Comparison of ENCODE assay signal across 16 cellular contexts in genomic region chr2:62309081-62309464, GRCh38.
DNase-seq lines count a peak whose midpoint lies in the region; ATAC-seq and TF ChIP-seq lines count a peak whose summit lies in the region.
"Had no signal": no experiment of that assay in that cellular context is flagged by ENCODE, and none has a peak within 500 bp of the region (broad histone marks: within the 10 kb centered on the region; RNA-seq: fewer than 3 reads in every experiment).

No MANE protein-coding gene starts in this region.

- H4K20me1 ChIP-seq in mammary epithelial cell (ENCODE audit: insufficient read depth, low read length), result no peaks in the 10 kb centered on the region

- H3K27me3 ChIP-seq in CD8-positive, alpha-beta T cell (ENCODE audit: insufficient read depth, low read length), result no peaks in the 10 kb centered on the region
- no peaks in the 10 kb centered on the region for H3K27me3 ChIP-seq in mammary epithelial cell (ENCODE audit: insufficient read depth, low read length)
- no peaks in the 10 kb centered on the region for H3K27me3 ChIP-seq in psoas muscle (ENCODE audit: insufficient read depth in 3 of 3, low read length in 2 of 3)
- H3K27me3 ChIP-seq: sigmoid colon, tibial artery had no signal

- no peak for DNase-seq in CD8-positive, alpha-beta T cell
- no peak for DNase-seq in mammary epithelial cell
- DNase-seq in psoas muscle, result no peak
- DNase-seq in NCI-H748 (lab: John Stamatoyannopoulos, UW; ENCODE audit: unreplicated experiment), result no peak
- no peak for DNase-seq in NCI-H2227 (lab: John Stamatoyannopoulos, UW; ENCODE audit: unreplicated experiment)
- no peak for DNase-seq in islet precursor cell
- DNase-seq: DMS79 treated with DMSO at 0.1 percent for 48 hours; NCI-H1092; NK-92 treated with Interleukin-12 subunit alpha and Interleukin-12 subunit beta, amount 100 ng/mL, for 24 hours; SHP77; sigmoid colon; tibial artery had no signal

- no peak overlapping the region for H3K4me2 ChIP-seq in mammary epithelial cell (ENCODE audit: insufficient read depth, low read depth, low read length)

- 50% methylated on average over 1 of the region's 1 CpG for WGBS in mammary epithelial cell (ENCODE audit: low coverage, missing lambda C conversion rate)
- 86 to 93% (median 93%) methylated on average over 1 of the region's 1 CpG for WGBS in psoas muscle, 3 donors

- BruUV-seq in mammary epithelial cell (replicated peaks; lab: Mats Ljungman, UMichigan), result no TSS peak

- H3K36me3 Mint-ChIP-seq in CD8-positive, alpha-beta T cell, result no peaks in the 10 kb centered on the region
- H3K36me3 Mint-ChIP-seq in IgD-negative memory B cell, result no peaks in the 10 kb centered on the region
- H3K36me3 Mint-ChIP-seq: brain had no signal

- no peaks in the 10 kb centered on the region for H3K27me3 Mint-ChIP-seq in CD8-positive, alpha-beta T cell (ENCODE audit: low read depth)
- no peaks in the 10 kb centered on the region for H3K27me3 Mint-ChIP-seq in IgD-negative memory B cell

- peak overlapping the region; percentile 77 for H2AFZ ChIP-seq in mammary epithelial cell (ENCODE audit: low read depth, low read length)

- dilution Hi-C loops in mammary epithelial cell (cut with HindIII; ENCODE audit: low sequenced_read_pairs), result no loop called here

- peak overlapping the region; percentile 95 for H3K27ac Mint-ChIP-seq in CD8-positive, alpha-beta T cell
- peak overlapping the region in 1 of 3 donors; percentile 76 for H3K27ac Mint-ChIP-seq in IgD-negative memory B cell
- H3K27ac Mint-ChIP-seq: activated naive CD4-positive, alpha-beta T cell treated with anti-CD3 and anti-CD28 coated beads for 36 hours had no signal

- peaks cover 85% of the 10 kb centered on the region for H3K4me1 Mint-ChIP-seq in CD8-positive, alpha-beta T cell (ENCODE audit: low read depth)
- peaks cover 55 to 67% (median 58%) of the 10 kb centered on the region in 3 donors for H3K4me1 Mint-ChIP-seq in IgD-negative memory B cell

- H3K9me3 ChIP-seq in CD8-positive, alpha-beta T cell (ENCODE audit: low read length), result no peaks in the 10 kb centered on the region
- no peaks in the 10 kb centered on the region for H3K9me3 ChIP-seq in mammary epithelial cell (replicated peaks; ENCODE audit: insufficient read depth, low read length)
- no peaks in the 10 kb centered on the region for H3K9me3 ChIP-seq in psoas muscle
- H3K9me3 ChIP-seq: sigmoid colon, tibial artery had no signal

- POLR2A ChIA-PET in CD8-positive, alpha-beta T cell (lab: Charles Lee), result interaction anchor here (1.1 to 1.3 kb wide), 2 partner anchors 17 to 103 kb away, joined by 3 read pairs; no protein-coding TSS in a partner anchor

- intact Hi-C loops in CD8-positive, alpha-beta T cell (cut with DNase I, micrococcal nuclease), result loop anchor here (2.0 to 10.0 kb wide), 5 partner anchors 14 to 404 kb away; partner anchors contain the start of genes B3GNT2 (in 1 of the 2), COMMD1 (in 1 of the 2) and EHBP1 (in 1 of the 2)
- intact Hi-C loops in mammary epithelial cell (cut with micrococcal nuclease) (no loop called here), psoas muscle (cut with DNase I) (no loop called here)

- no peak for TF ChIP-seq CTCF in CD8-positive, alpha-beta T cell (IDR thresholded peaks at IDR 0.05)
- TF ChIP-seq CTCF in mammary epithelial cell (conservative IDR thresholded peaks at IDR 0.05 in 1 of 2, IDR thresholded peaks at IDR 0.05 in 1 of 2; ENCODE audit: extremely low read depth in 1 of 2, insufficient read depth in 1 of 2, low read depth in 1 of 2, low read length in 2 of 2), result no peak
- no peak for TF ChIP-seq CTCF in psoas muscle (IDR thresholded peaks at IDR 0.05)

- H3K9me3 Mint-ChIP-seq in CD8-positive, alpha-beta T cell, result no peaks in the 10 kb centered on the region
- peaks cover 0 to 2% (median 0%) of the 10 kb centered on the region in 3 donors for H3K9me3 Mint-ChIP-seq in IgD-negative memory B cell
- H3K9me3 Mint-ChIP-seq: activated naive CD4-positive, alpha-beta T cell treated with anti-CD3 and anti-CD28 coated beads for 36 hours; T-helper 2 cell treated with Interferon-gamma antibody and Interleukin-4, amounts not matched to agents 5 μg/mL and 100 μg/mL, for 36 hours had no signal

- CTCF ChIA-PET in CD8-positive, alpha-beta T cell (lab: Charles Lee), result interaction anchor here (0.9 to 1.5 kb wide), 2 partner anchors 12 to 20 kb away, joined by 3 read pairs; no protein-coding TSS in a partner anchor
- CTCF ChIA-PET in mammary epithelial cell (lab: Charles Lee; ENCODE audit: low non-redundant PET), result no interaction called here

- in situ Hi-C loops in mammary epithelial cell (cut with MboI; ENCODE audit: low sequenced_read_pairs in 2 of 2), result no loop called here

- H3K4me3 Mint-ChIP-seq in CD8-positive, alpha-beta T cell, result no peak overlapping the region
- H3K4me3 Mint-ChIP-seq in IgD-negative memory B cell, result peak overlapping the region in 3 of 4 donors; percentile 18 to 91 (median 87)
- H3K4me3 Mint-ChIP-seq: activated naive CD4-positive, alpha-beta T cell treated with anti-CD3 and anti-CD28 coated beads for 36 hours; brain had no signal

- H3K9ac ChIP-seq in mammary epithelial cell (ENCODE audit: insufficient read depth, low read length), result no peak overlapping the region

- no peaks in the 10 kb centered on the region for H3K36me3 ChIP-seq in CD8-positive, alpha-beta T cell (ENCODE audit: insufficient read depth, low read length)
- H3K36me3 ChIP-seq in mammary epithelial cell (ENCODE audit: insufficient read depth, low read length) (no peaks in the 10 kb centered on the region), psoas muscle (ENCODE audit: insufficient read depth in 1 of 2, low read depth in 1 of 2) (no peaks in the 10 kb centered on the region)
- H3K36me3 ChIP-seq: sigmoid colon, tibial artery had no signal

- H3K27ac ChIP-seq in CD8-positive, alpha-beta T cell (ENCODE audit: low read depth, low read length), result no peak overlapping the region
- H3K27ac ChIP-seq in mammary epithelial cell (ENCODE audit: insufficient read depth, low read depth, low read length), result no peak overlapping the region
- peak overlapping the region; percentile 30 for H3K27ac ChIP-seq in psoas muscle
- H3K27ac ChIP-seq: sigmoid colon, tibial artery had no signal

- H3K79me2 ChIP-seq in mammary epithelial cell (ENCODE audit: insufficient read depth, low read length), result no peaks in the 10 kb centered on the region

- ATAC-seq in CD8-positive, alpha-beta T cell, result no peak
- ATAC-seq in psoas muscle, result no peak

- H3K4me1 ChIP-seq in CD8-positive, alpha-beta T cell (ENCODE audit: insufficient read depth, low read length), result peaks cover 79% of the 10 kb centered on the region
- H3K4me1 ChIP-seq in mammary epithelial cell (ENCODE audit: insufficient read depth, low read length) (peaks cover 15% of the 10 kb centered on the region), psoas muscle (peaks cover 3% of the 10 kb centered on the region)
- H3K4me1 ChIP-seq: sigmoid colon had no signal

- H3K4me3 ChIP-seq in CD8-positive, alpha-beta T cell (ENCODE audit: low read depth, low read length), result no peak overlapping the region
- H3K4me3 ChIP-seq in mammary epithelial cell (replicated peaks in 1 of 3; ENCODE audit: insufficient read depth in 1 of 3, low read depth in 2 of 3, low read length in 3 of 3), result no peak overlapping the region
- H3K4me3 ChIP-seq in psoas muscle, result no peak overlapping the region
- H3K4me3 ChIP-seq: sigmoid colon had no signal

Comparison
In these comparisons a context has a peak if more than half of its experiments do, and no peak if none do; other contexts are left out.
1. intact Hi-C loops: an anchor here in CD8-positive, alpha-beta T cell (2.0 to 10.0 kb wide); none called in mammary epithelial cell and psoas muscle.